1 cellular context compared by ENCODE assay signal in genomic region chr1:222987616-222988015, GRCh38.
TF ChIP-seq lines count a peak whose summit lies in the region.

No MANE protein-coding gene starts in this region.

TF ChIP-seq in HepG2, 621 proteins besides CTCF, POLR2A, EP300 and RAD21 (continued from another document):
- TF ChIP-seq KDM5B (CRISPR knock-in tag; IDR thresholded peaks at IDR 0.05; ENCODE audit: borderline replicate concordance) (no peak), FOXP4 (CRISPR knock-in tag; IDR thresholded peaks at IDR 0.05) (no peak), GTF2F1 (IDR thresholded peaks at IDR 0.05; ENCODE audit: low read length) (no peak)
TF ChIP-seq in HepG2: peak in this region for 0.
